Comparison of ENCODE assay signal across 8 cellular contexts in the genomic region with DNA sequence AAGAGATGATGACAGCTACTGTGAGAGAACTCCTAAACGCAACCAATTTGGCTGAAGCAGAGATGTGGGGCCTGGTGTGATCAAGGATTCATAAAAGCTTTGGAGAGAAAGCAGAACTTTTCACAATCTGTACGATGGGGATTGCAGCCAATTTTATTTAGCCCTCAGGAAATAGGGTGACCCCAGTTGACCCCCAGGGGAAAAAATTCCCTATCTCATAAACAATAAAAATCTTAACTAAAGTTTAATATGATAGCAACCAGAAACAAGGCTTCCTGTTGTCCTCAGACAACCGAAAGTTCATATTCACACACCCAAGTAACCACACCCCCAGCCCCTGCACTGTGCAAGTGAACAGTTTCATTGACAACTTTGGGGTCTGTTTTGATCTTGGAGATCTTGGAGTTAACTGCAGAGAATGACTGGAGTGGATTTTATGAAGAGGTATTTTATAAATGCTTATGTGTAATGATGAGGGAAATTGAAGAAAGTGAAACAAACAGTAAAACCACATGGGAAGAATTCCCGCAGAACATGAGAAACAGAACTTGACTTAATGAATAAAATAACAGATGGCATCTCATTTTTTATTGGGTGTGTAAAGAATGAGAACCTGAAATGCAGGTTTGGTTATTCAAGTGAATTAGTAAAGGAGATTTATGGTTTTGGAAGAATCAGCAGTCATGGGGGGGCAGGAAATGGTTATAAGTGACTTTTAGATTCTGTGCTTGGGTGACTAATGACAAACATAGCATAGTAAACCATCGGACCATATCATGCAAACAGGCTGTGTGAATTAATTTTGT.
A peak's percentile ranks its signal among the peaks of the same experiment; 100 is the strongest.
DNase-seq lines count a peak whose midpoint lies in the region; ATAC-seq and TF ChIP-seq lines count a peak whose summit lies in the region.

No MANE protein-coding gene starts in this region.

- H3K27ac ChIP-seq in transverse colon (peak overlapping the region; percentile 67 to 75 (median 72)), substantia nigra (ENCODE audit: low read depth, low read length, poor library complexity, severe bottlenecking) (no peak overlapping the region)

- ATAC-seq in HG02588 (IDR thresholded peaks at IDR 0.05; ENCODE audit: unreplicated experiment) = peak; percentile 71

- TF ChIP-seq EP300 in transverse colon (IDR thresholded peaks at IDR 0.05; ENCODE audit: low read depth) = no peak

- POLR2A ChIA-PET in HEK293T (lab: Yijun Ruan, JAX) = no interaction called here

- no peaks in the 10 kb centered on the region for H3K36me3 ChIP-seq in transverse colon

- H3K4me1 ChIP-seq in transverse colon = peaks cover 0 to 21% (median 17%) of the 10 kb centered on the region in 4 donors

- H3K4me3 ChIP-seq in fibroblast of pulmonary artery (replicated peaks; ENCODE audit: low read depth, low read length) (no peak overlapping the region), transverse colon (peak overlapping the region in 1 of 4 donors; percentile 20)

- WGBS in transverse colon (ENCODE audit: low coverage in 1 of 2), 2 donors = 10 to 12% methylated on average over 5 of the region's 5 CpGs

- CTCF ChIA-PET in HEK293T (lab: Yijun Ruan, JAX) = interaction anchor here (1.0 kb wide), 1 partner anchor 8 kb away, joined by 3 read pairs; no protein-coding TSS in a partner anchor

- H3K27me3 ChIP-seq in transverse colon = no peaks in the 10 kb centered on the region

- no peaks in the 10 kb centered on the region for H3K9me3 ChIP-seq in transverse colon

- in situ Hi-C loops in transverse colon (cut with MboI; ENCODE audit: low pct_ligation_motif_present in 1 of 4, low pct_unique_long_range_greater_than_20kb in 1 of 4, low sequenced_read_pairs in 3 of 4) = loop anchor here (10.0 to 25.0 kb wide), 5 partner anchors 124 to 912 kb away; no protein-coding TSS in a partner anchor

- TF ChIP-seq CTCF in fibroblast of pulmonary artery (IDR thresholded peaks at IDR 0.05; ENCODE audit: low read length, missing control alignments) (no peak), transverse colon (IDR thresholded peaks at IDR 0.05) (no peak)

- intact Hi-C loops in transverse colon (cut with DNase I; ENCODE audit: low total_unique reads) = loop anchor here (2.0 to 10.0 kb wide), 2 partner anchors 410 to 614 kb away; no protein-coding TSS in a partner anchor

- TF ChIP-seq POLR2A in transverse colon (IDR thresholded peaks at IDR 0.05) = no peak

- peak; percentile 4 to 53 for DNase-seq in NCI-H524 (lab: John Stamatoyannopoulos, UW)
- no peak for DNase-seq in NCI-H524 treated with DMSO at 0.1 percent for 48 hours (lab: John Stamatoyannopoulos, UW)
- DNase-seq in NCI-H345 (lab: John Stamatoyannopoulos, UW) = peak; percentile 54
- peak; percentile 35 for DNase-seq in fibroblast of pulmonary artery (ENCODE audit: low read depth)
- peak; percentile 46 for DNase-seq in transverse colon
- no peak for DNase-seq in substantia nigra (lab: John Stamatoyannopoulos, UW)
- DNase-seq in HEK293T (ENCODE audit: extremely low spot score) = no peak

TF ChIP-seq in HEK293T, 16 proteins besides CTCF, POLR2A, EP300 and RAD21:
- no peak for TF ChIP-seq TARDBP (IDR thresholded peaks at IDR 0.05)
- TF ChIP-seq L3MBTL2 (conservative IDR thresholded peaks at IDR 0.05) = no peak
- TF ChIP-seq NFRKB (IDR thresholded peaks at IDR 0.05) = no peak
- TF ChIP-seq FOXA1 (IDR thresholded peaks at IDR 0.05) = no peak
- TF ChIP-seq ELF4 (IDR thresholded peaks at IDR 0.05) = no peak
- no peak for TF ChIP-seq ZNF384 (IDR thresholded peaks at IDR 0.05)
- no peak for TF ChIP-seq CTBP1 (IDR thresholded peaks at IDR 0.05; ENCODE audit: borderline replicate concordance)
- TF ChIP-seq LEF1 (IDR thresholded peaks at IDR 0.05; ENCODE audit: borderline replicate concordance) = no peak
- no peak for TF ChIP-seq FOXK2 (IDR thresholded peaks at IDR 0.05)
- no peak for TF ChIP-seq BHLHE40 (IDR thresholded peaks at IDR 0.05; ENCODE audit: borderline replicate concordance)
- TF ChIP-seq SUZ12 (IDR thresholded peaks at IDR 0.05) = no peak
- no peak for TF ChIP-seq FOXM1 (IDR thresholded peaks at IDR 0.05; ENCODE audit: borderline replicate concordance)
- TF ChIP-seq HDGF (IDR thresholded peaks at IDR 0.05; ENCODE audit: borderline replicate concordance) = no peak
- TF ChIP-seq ARNT (IDR thresholded peaks at IDR 0.05) = no peak
- TF ChIP-seq, protein P1, sequence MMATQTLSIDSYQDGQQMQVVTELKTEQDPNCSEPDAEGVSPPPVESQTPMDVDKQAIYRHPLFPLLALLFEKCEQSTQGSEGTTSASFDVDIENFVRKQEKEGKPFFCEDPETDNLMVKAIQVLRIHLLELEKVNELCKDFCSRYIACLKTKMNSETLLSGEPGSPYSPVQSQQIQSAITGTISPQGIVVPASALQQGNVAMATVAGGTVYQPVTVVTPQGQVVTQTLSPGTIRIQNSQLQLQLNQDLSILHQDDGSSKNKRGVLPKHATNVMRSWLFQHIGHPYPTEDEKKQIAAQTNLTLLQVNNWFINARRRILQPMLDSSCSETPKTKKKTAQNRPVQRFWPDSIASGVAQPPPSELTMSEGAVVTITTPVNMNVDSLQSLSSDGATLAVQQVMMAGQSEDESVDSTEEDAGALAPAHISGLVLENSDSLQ (IDR thresholded peaks at IDR 0.05) = no peak
- TF ChIP-seq SP1 (IDR thresholded peaks at IDR 0.05) = no peak

Comparison
In these comparisons a context has a peak if more than half of its experiments do, and no peak if none do; other contexts are left out.
1. DNase-seq: peak in NCI-H524 (2 of 2), NCI-H345 (single experiment), fibroblast of pulmonary artery (single experiment) and transverse colon (single experiment); none in NCI-H524 treated with DMSO at 0.1 percent for 48 hours (single experiment), substantia nigra (0 of 49) and HEK293T (single experiment).